23 cellular contexts compared by ENCODE assay signal in genomic region chr16:66014221-66014620, GRCh38.
A peak's percentile ranks its signal among the peaks of the same experiment; 100 is the strongest.
DNase-seq lines count a peak whose midpoint lies in the region; ATAC-seq, FAIRE-seq and TF ChIP-seq lines count a peak whose summit lies in the region.
"Had no signal": no experiment of that assay in that cellular context is flagged by ENCODE, and none has a peak within 500 bp of the region (broad histone marks: within the 10 kb centered on the region; RNA-seq: fewer than 3 reads in every experiment).

No MANE protein-coding gene starts in this region.

- no peaks in the 10 kb centered on the region for H3K36me3 Mint-ChIP-seq in MCF 10A (ENCODE audit: insufficient read depth, unreplicated experiment)
- H3K36me3 Mint-ChIP-seq: CD4-positive, CD25-positive, alpha-beta regulatory T cell; CD8-positive, alpha-beta T cell had no signal

- H3K27me3 ChIP-seq in mammary epithelial cell (ENCODE audit: insufficient read depth, low read length): no peaks in the 10 kb centered on the region
- no peaks in the 10 kb centered on the region for H3K27me3 ChIP-seq in bronchial epithelial cell (ENCODE audit: control insufficient read depth, insufficient read depth, low read length)
- H3K27me3 ChIP-seq in foreskin keratinocyte: peaks cover 3% of the 10 kb centered on the region
- H3K27me3 ChIP-seq in osteoblast (ENCODE audit: insufficient read depth, low read length): no peaks in the 10 kb centered on the region
- no peaks in the 10 kb centered on the region for H3K27me3 ChIP-seq in effector memory CD4-positive, alpha-beta T cell (replicated peaks; ENCODE audit: control insufficient read depth, insufficient read depth, low read length, poor library complexity, severe bottlenecking)

- in situ Hi-C loops in mammary epithelial cell (cut with MboI; ENCODE audit: low sequenced_read_pairs in 2 of 2): no loop called here

- no peak overlapping the region for H2AFZ ChIP-seq in mammary epithelial cell (ENCODE audit: low read depth, low read length)
- H2AFZ ChIP-seq in osteoblast (ENCODE audit: low read length): no peak overlapping the region
- H2AFZ ChIP-seq: GM23338 had no signal

- DNase-seq in mammary epithelial cell (peak; percentile 19), MCF 10A (ENCODE audit: unreplicated experiment) (no peak), HT1080 (ENCODE audit: low read depth) (peak; percentile 12), bronchial epithelial cell (ENCODE audit: low read depth) (peak; percentile 53), foreskin keratinocyte (peak in 1 of 2 donors; percentile 9), osteoblast (ENCODE audit: insufficient read length, low spot score, missing footprints) (no peak)
- no peak for DNase-seq in stimulated activated naive CD4-positive, alpha-beta T cell (lab: John Stamatoyannopoulos, UW)
- DNase-seq in effector memory CD4-positive, alpha-beta T cell: no peak
- DNase-seq: Caco-2; CD4-positive, CD25-positive, alpha-beta regulatory T cell; CD8-positive, alpha-beta T cell; DMS153; DND-41; H9 had no signal

- H3K9ac ChIP-seq in mammary epithelial cell (ENCODE audit: insufficient read depth, low read length): no peak overlapping the region

- peaks cover 53% of the 10 kb centered on the region for H3K9me3 Mint-ChIP-seq in MCF 10A (ENCODE audit: unreplicated experiment)
- H3K9me3 Mint-ChIP-seq: CD8-positive, alpha-beta T cell had no signal

- no peaks in the 10 kb centered on the region for H4K20me1 ChIP-seq in mammary epithelial cell (ENCODE audit: insufficient read depth, low read length)
- H4K20me1 ChIP-seq in osteoblast (ENCODE audit: insufficient read depth, low read length): no peaks in the 10 kb centered on the region

- H3K27ac ChIP-seq in mammary epithelial cell (ENCODE audit: insufficient read depth, low read depth, low read length) (no peak overlapping the region), foreskin keratinocyte (no peak overlapping the region), osteoblast (ENCODE audit: low read depth, low read length) (no peak overlapping the region)
- no peak overlapping the region for H3K27ac ChIP-seq in effector memory CD4-positive, alpha-beta T cell (ENCODE audit: insufficient read depth, low read length, poor library complexity, severe bottlenecking)
- H3K27ac ChIP-seq: 22Rv1, C4-2B had no signal

- H3K36me3 ChIP-seq in mammary epithelial cell (ENCODE audit: insufficient read depth, low read length): no peaks in the 10 kb centered on the region
- H3K36me3 ChIP-seq in bronchial epithelial cell (ENCODE audit: control insufficient read depth, insufficient read depth, low read length): no peaks in the 10 kb centered on the region
- no peaks in the 10 kb centered on the region for H3K36me3 ChIP-seq in osteoblast (ENCODE audit: insufficient read depth, low read length)
- no peaks in the 10 kb centered on the region for H3K36me3 ChIP-seq in effector memory CD4-positive, alpha-beta T cell (ENCODE audit: control insufficient read depth, insufficient read depth, low read length)

- H3K27me3 Mint-ChIP-seq in MCF 10A (ENCODE audit: insufficient read depth, unreplicated experiment): no peaks in the 10 kb centered on the region

- H3K4me2 ChIP-seq in mammary epithelial cell (ENCODE audit: insufficient read depth, low read depth, low read length) (no peak overlapping the region), osteoblast (ENCODE audit: insufficient read depth, low read length) (no peak overlapping the region)
- H3K4me2 ChIP-seq: GM23338 had no signal

- CTCF ChIA-PET in mammary epithelial cell (lab: Charles Lee; ENCODE audit: low non-redundant PET): no interaction called here
- CTCF ChIA-PET in MCF 10A (lab: Yijun Ruan, JAX): no interaction called here

- WGBS in mammary epithelial cell (ENCODE audit: low coverage, missing lambda C conversion rate): 53% methylated on average over 2 of the region's 2 CpGs

- no TSS peak for BruUV-seq in mammary epithelial cell (replicated peaks; lab: Mats Ljungman, UMichigan)
- no TSS peak for BruUV-seq in MCF 10A (replicated peaks; lab: Mats Ljungman, UMichigan)

- peak; percentile 47 for FAIRE-seq in bronchial epithelial cell (lab: Jason Lieb, UNC)
- FAIRE-seq: A204.1, G401.6, GM12878, GM18507 had no signal

- ATAC-seq in foreskin keratinocyte: peak; percentile 36
- ATAC-seq: CD8-positive, alpha-beta T cell; GM12878; GM23338; HCT116 had no signal

- H3K27ac Mint-ChIP-seq in MCF 10A (ENCODE audit: low read depth, unreplicated experiment): no peak overlapping the region
- H3K27ac Mint-ChIP-seq: B cell; CD4-positive, CD25-positive, alpha-beta regulatory T cell; CD8-positive, alpha-beta T cell; GM23338; H9 had no signal

- POLR2A ChIA-PET in MCF 10A (lab: Yijun Ruan, JAX): no interaction called here

- intact Hi-C loops in mammary epithelial cell (cut with micrococcal nuclease): no loop called here
- intact Hi-C loops in MCF 10A (cut with micrococcal nuclease): no loop called here

- H3K4me1 Mint-ChIP-seq in MCF 10A (ENCODE audit: insufficient read depth, unreplicated experiment): no peaks in the 10 kb centered on the region
- H3K4me1 Mint-ChIP-seq: B cell; CD4-positive, CD25-positive, alpha-beta regulatory T cell had no signal

- no peaks in the 10 kb centered on the region for H3K4me1 ChIP-seq in mammary epithelial cell (ENCODE audit: insufficient read depth, low read length)
- H3K4me1 ChIP-seq in foreskin keratinocyte: no peaks in the 10 kb centered on the region
- no peaks in the 10 kb centered on the region for H3K4me1 ChIP-seq in osteoblast (ENCODE audit: insufficient read depth, low read length)
- H3K4me1 ChIP-seq in effector memory CD4-positive, alpha-beta T cell (ENCODE audit: control insufficient read depth, insufficient read depth, low read length, poor library complexity, severe bottlenecking): no peaks in the 10 kb centered on the region
- H3K4me1 ChIP-seq: Caco-2 had no signal

- H3K4me3 Mint-ChIP-seq in MCF 10A (ENCODE audit: unreplicated experiment): no peak overlapping the region
- H3K4me3 Mint-ChIP-seq: B cell; CD4-positive, CD25-positive, alpha-beta regulatory T cell; CD8-positive, alpha-beta T cell; GM23338; H9 had no signal

- TF ChIP-seq CTCF in mammary epithelial cell (conservative IDR thresholded peaks at IDR 0.05 in 1 of 2, IDR thresholded peaks at IDR 0.05 in 1 of 2; ENCODE audit: extremely low read depth in 1 of 2, insufficient read depth in 1 of 2, low read depth in 1 of 2, low read length in 2 of 2) (no peak), MCF 10A (IDR thresholded peaks at IDR 0.05; ENCODE audit: unreplicated experiment) (no peak), bronchial epithelial cell (IDR thresholded peaks at IDR 0.05; ENCODE audit: insufficient read depth, low read length, severe bottlenecking) (no peak), foreskin keratinocyte (conservative IDR thresholded peaks at IDR 0.05) (no peak), osteoblast (IDR thresholded peaks at IDR 0.05; ENCODE audit: extremely low read depth, low read depth, low read length) (no peak)

- H3K9me3 ChIP-seq in mammary epithelial cell (replicated peaks; ENCODE audit: insufficient read depth, low read length) (no peaks in the 10 kb centered on the region), osteoblast (ENCODE audit: low read depth, low read length) (no peaks in the 10 kb centered on the region)
- no peaks in the 10 kb centered on the region for H3K9me3 ChIP-seq in effector memory CD4-positive, alpha-beta T cell (ENCODE audit: control insufficient read depth, low read length)
- H3K9me3 ChIP-seq: Caco-2 had no signal

- dilution Hi-C loops in mammary epithelial cell (cut with HindIII; ENCODE audit: low sequenced_read_pairs): no loop called here

- H3K4me3 ChIP-seq in mammary epithelial cell (replicated peaks in 1 of 3; ENCODE audit: insufficient read depth in 1 of 3, low read depth in 2 of 3, low read length in 3 of 3): no peak overlapping the region
- no peak overlapping the region for H3K4me3 ChIP-seq in bronchial epithelial cell (ENCODE audit: low read depth, low read length)
- no peak overlapping the region for H3K4me3 ChIP-seq in osteoblast (ENCODE audit: insufficient read depth, low read length)
- no peak overlapping the region for H3K4me3 ChIP-seq in effector memory CD4-positive, alpha-beta T cell (ENCODE audit: insufficient read depth, low read depth, low read length, poor library complexity, severe bottlenecking)
- H3K4me3 ChIP-seq: GM12878, GM23338 had no signal

- no peaks in the 10 kb centered on the region for H3K79me2 ChIP-seq in mammary epithelial cell (ENCODE audit: insufficient read depth, low read length)
- no peaks in the 10 kb centered on the region for H3K79me2 ChIP-seq in osteoblast (ENCODE audit: insufficient read depth, low read length)

Comparison
In these comparisons a context has a peak if more than half of its experiments do, and no peak if none do; other contexts are left out.
1. DNase-seq: peak in mammary epithelial cell (single experiment), HT1080 (single experiment) and bronchial epithelial cell (single experiment); none in MCF 10A (single experiment), stimulated activated naive CD4-positive, alpha-beta T cell (0 of 6), osteoblast (single experiment) and effector memory CD4-positive, alpha-beta T cell (0 of 3).